ENCODE assay signal across 14 cellular contexts in the genomic region with DNA sequence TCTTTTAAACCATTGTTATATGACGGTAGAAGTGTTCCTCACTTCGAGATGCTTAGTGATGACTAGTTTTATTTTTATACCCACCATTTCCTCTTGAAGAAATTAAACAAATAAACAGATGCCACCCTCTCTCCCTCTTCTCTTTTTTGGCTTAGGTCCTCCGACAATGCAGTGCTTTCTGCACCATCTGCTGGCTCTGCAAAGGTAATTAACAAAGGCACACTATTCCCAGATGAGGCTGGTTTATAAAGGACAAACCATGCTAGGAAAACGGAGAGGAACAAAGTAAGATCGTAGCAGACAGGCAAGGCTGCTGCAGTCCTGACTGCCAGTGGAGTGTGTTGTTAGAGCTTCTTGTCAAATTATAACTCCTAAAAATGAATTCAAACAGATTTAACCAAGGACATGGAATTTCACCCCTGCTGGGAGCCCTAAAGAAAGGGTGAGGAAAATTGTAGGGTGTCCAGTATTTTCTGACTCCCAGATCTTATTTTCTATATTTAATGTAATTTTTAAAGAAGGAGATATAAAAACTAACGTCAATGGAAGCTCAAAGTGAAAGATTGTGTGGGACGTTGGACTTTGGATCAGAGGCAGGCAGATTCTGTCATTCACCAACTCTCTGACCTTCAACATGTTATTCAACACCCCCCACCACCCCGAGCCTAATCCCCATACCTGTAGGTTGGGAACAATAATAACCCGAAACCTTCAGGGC.
DNase-seq lines count a peak whose midpoint lies in the region; ATAC-seq and TF ChIP-seq lines count a peak whose summit lies in the region.
"Had no signal": no experiment of that assay in that cellular context is flagged by ENCODE, and none has a peak within 500 bp of the region (broad histone marks: within the 10 kb centered on the region; RNA-seq: fewer than 3 reads in every experiment).

No MANE protein-coding gene starts in this region.

- no peaks in the 10 kb centered on the region for H3K36me3 ChIP-seq in adipocyte (ENCODE audit: control insufficient read depth, insufficient read depth, low read length, severe bottlenecking)

- ATAC-seq in GM18861 (IDR thresholded peaks at IDR 0.05; ENCODE audit: unreplicated experiment) (no peak), esophagus mucosa (no peak), left colon (no peak)
- ATAC-seq: stimulated activated naive CD8-positive, alpha-beta T cell treated with anti-CD3 and anti-CD28 coated beads, Interleukin-15, amount 100 ng/mL, for 72 hours had no signal

- H3K9me3 ChIP-seq in adipocyte (ENCODE audit: control insufficient read depth, low read length) = no peaks in the 10 kb centered on the region

- H3K4me3 ChIP-seq in adipocyte (ENCODE audit: low read length) = no peak overlapping the region

- H3K27me3 ChIP-seq in adipocyte (replicated peaks; ENCODE audit: control insufficient read depth, insufficient read depth, low read length) = no peaks in the 10 kb centered on the region

- H3K9ac ChIP-seq in adipocyte (ENCODE audit: low read length) = no peak overlapping the region

- H3K27ac ChIP-seq in C4-2B = no peak overlapping the region

- H3K4me1 ChIP-seq in adipocyte (ENCODE audit: control insufficient read depth, insufficient read depth, low read length) = peaks cover 8% of the 10 kb centered on the region

- peak; percentile 78 for DNase-seq in NCI-H1092 treated with DMSO at 0.1 percent for 48 hours (lab: John Stamatoyannopoulos, UW)
- peak; percentile 29 for DNase-seq in adipocyte (ENCODE audit: low read depth)
- peak; percentile 60 for DNase-seq in inferior parietal cortex (ENCODE audit: extremely low spot score)
- DNase-seq in MV-4-11 (lab: John Stamatoyannopoulos, UW) = no peak
- no peak for DNase-seq in left colon
- DNase-seq: activated CD4-positive, alpha-beta T cell treated with anti-CD3 and anti-CD28 coated beads for 4 hours; activated T-cell treated with anti-CD3 and anti-CD28 coated beads, Interleukin-2, amount 50 U/mL, for 24 hours; amniotic stem cell; Karpas-422; NCI-H774; stimulated activated naive CD8-positive, alpha-beta T cell treated with anti-CD3 and anti-CD28 coated beads, Interleukin-15, amount 100 ng/mL, for 72 hours had no signal

- 0 out of 2 replicates have a peak, but pooled peaks have one; percentile 3 for TF ChIP-seq CTCF in C4-2B (conservative IDR thresholded peaks at IDR 0.05)

- intact Hi-C loops in left colon (cut with DNase I, micrococcal nuclease) = no loop called here

Comparison
In these comparisons a context has a peak if more than half of its experiments do, and no peak if none do; other contexts are left out.
1. DNase-seq: peak in NCI-H1092 treated with DMSO at 0.1 percent for 48 hours (single experiment), adipocyte (single experiment) and inferior parietal cortex (single experiment); none in MV-4-11 (single experiment) and left colon (0 of 2).